Comparison of ENCODE assay signal across 7 cellular contexts in genomic region chr12:132190012-132190755, GRCh38. TPM values are rescaled to one million over a fixed set of nuclear protein-coding genes. Genes with fewer than 3 reads are reported as not detected.
DNase-seq lines count a peak whose midpoint lies in the region; ATAC-seq, FAIRE-seq and TF ChIP-seq lines count a peak whose summit lies in the region.

No MANE protein-coding gene starts in this region.

- H3K9me3 ChIP-seq in gastrocnemius medialis: no peaks in the 10 kb centered on the region

- peak overlapping the region; percentile 56 to 65 (median 64) for H3K4me3 ChIP-seq in gastrocnemius medialis

- H3K36me3 ChIP-seq in gastrocnemius medialis: no peaks in the 10 kb centered on the region

- peaks cover 0 to 53% (median 41%) of the 10 kb centered on the region in 3 donors for H3K27me3 ChIP-seq in gastrocnemius medialis

- peak overlapping the region; percentile 14 to 77 (median 58) for H3K27ac ChIP-seq in gastrocnemius medialis

- H3K4me1 ChIP-seq in gastrocnemius medialis: peaks cover 0 to 7% of the 10 kb centered on the region in 2 donors

- no peak for FAIRE-seq in HTR-8/SVneo (lab: Jason Lieb, UNC)

- intact Hi-C loops in left cardiac atrium (cut with DNase I): no loop called here
- intact Hi-C loops in gastrocnemius medialis (cut with DNase I; ENCODE audit: low total_unique reads): no loop called here

- peak in 1 of 2 donors; percentile 27 for TF ChIP-seq POLR2A in gastrocnemius medialis (IDR thresholded peaks at IDR 0.05)

- ATAC-seq in GM18519 (IDR thresholded peaks at IDR 0.05; ENCODE audit: low FRiP score, unreplicated experiment): peak; percentile 15
- ATAC-seq in HG02678 (IDR thresholded peaks at IDR 0.05; ENCODE audit: unreplicated experiment): peak; percentile 32
- ATAC-seq in left cardiac atrium: peak; percentile 24 to 29
- ATAC-seq in gastrocnemius medialis: no peak

- DNase-seq in UCSD-AML1 (lab: John Stamatoyannopoulos, UW; ENCODE audit: unreplicated experiment) (peak; percentile 57), left cardiac atrium (no peak), gastrocnemius medialis (no peak), COLO829 (ENCODE audit: low spot score) (no peak), HTR-8/SVneo (ENCODE audit: insufficient read length, low spot score) (no peak)

- TF ChIP-seq CTCF in gastrocnemius medialis (IDR thresholded peaks at IDR 0.05 in 4 of 5, conservative IDR thresholded peaks at IDR 0.05 in 1 of 5): no peak

- in situ Hi-C loops in gastrocnemius medialis (cut with MboI; ENCODE audit: low sequenced_read_pairs in 4 of 4): no loop called here

RNA-seq across cellular contexts. Expression of gene NOC4L, which starts 45.9 kb away (rescaled TPM):
- total RNA-seq in left cardiac atrium (10 to 100 TPM in 1 of 2 donors, 1 to 10 TPM in 1; 8.4 to 10.9 TPM), gastrocnemius medialis (10 to 100 TPM; 11.1 to 24.0 (median 21.2) TPM)

RNA-seq across cellular contexts. Expression of gene DDX51, which starts 46.1 kb away (rescaled TPM):
- total RNA-seq in left cardiac atrium (10 to 100 TPM in 1 of 2 donors, 1 to 10 TPM in 1; 8.7 to 11.3 TPM), gastrocnemius medialis (1 to 10 TPM; 5.8 to 7.8 (median 6.5) TPM)

Comparison
In these comparisons a context has a peak if more than half of its experiments do, and no peak if none do; other contexts are left out.
1. ATAC-seq: peak in GM18519 (single experiment), HG02678 (single experiment) and left cardiac atrium (2 of 2); none in gastrocnemius medialis (0 of 2).